1 cellular context compared by ENCODE assay signal in genomic region chr17:51119415-51120356, GRCh38.
TF ChIP-seq lines count a peak whose summit lies in the region.

No MANE protein-coding gene starts in this region.

TF ChIP-seq in SK-N-SH, 30 proteins besides CTCF, POLR2A, EP300 and RAD21 (continued from another document):
- TF ChIP-seq RCOR1 (IDR thresholded peaks at IDR 0.05; ENCODE audit: low read length) (no peak), MXI1 (IDR thresholded peaks at IDR 0.05; ENCODE audit: low read depth, low read length) (peak; percentile 57; the same call in 1 of the 2 replicates), TCF12 (IDR thresholded peaks at IDR 0.05) (no peak), FOXJ3 (CRISPR knock-in tag; IDR thresholded peaks at IDR 0.05) (no peak), TAF1 (IDR thresholded peaks at IDR 0.05; ENCODE audit: borderline replicate concordance, low read depth, low read length) (no peak), USF2 (IDR thresholded peaks at IDR 0.05; ENCODE audit: borderline replicate concordance, low read depth, low read length) (no peak), IRF3 (IDR thresholded peaks at IDR 0.05; ENCODE audit: low read depth, low read length) (no peak), CHD2 (IDR thresholded peaks at IDR 0.05; ENCODE audit: low read length, partially characterized antibody) (no peak)
TF ChIP-seq in SK-N-SH: peak in this region for 6.
